In genomic region chr9:90064248-90064647, GRCh38 we compare ENCODE assay signal across 21 cellular contexts.
"Had no signal": no experiment of that assay in that cellular context is flagged by ENCODE, and none has a peak within 500 bp of the region (broad histone marks: within the 10 kb centered on the region; RNA-seq: fewer than 3 reads in every experiment).

No MANE protein-coding gene starts in this region.

- H3K27ac ChIP-seq: cardiac muscle cell, esophagus squamous epithelium, neural progenitor cell, psoas muscle, stomach, upper lobe of left lung had no signal

- ATAC-seq: left cardiac atrium, psoas muscle, right cardiac atrium, T-helper 17 cell had no signal

- H3K4me3 Mint-ChIP-seq: activated CD4-positive, alpha-beta memory T cell treated with anti-CD3 and anti-CD28 coated beads for 36 hours; activated naive CD8-positive, alpha-beta T cell; activated T-helper 1 cell treated with anti-CD3 and anti-CD28 coated beads, Interleukin-12 subunit alpha, Interleukin-12 subunit beta, Interleukin-2, Interleukin-4 antibody, amounts not matched to agents 30 ng/mL and 10 ng/mL and 1 ng/mL, durations not matched to agents 14 hours and 24 hours and 36 hours; naive B cell; neural progenitor cell; T-helper 17 cell had no signal

- H3K4me3 ChIP-seq: cardiac muscle cell, esophagus squamous epithelium, neural progenitor cell, psoas muscle, stomach, upper lobe of left lung had no signal

- H3K4me1 Mint-ChIP-seq: naive B cell, neural progenitor cell had no signal

- H3K9me3 Mint-ChIP-seq: activated CD4-positive, alpha-beta memory T cell treated with anti-CD3 and anti-CD28 coated beads for 36 hours; activated T-helper 1 cell treated with anti-CD3 and anti-CD28 coated beads, Interleukin-12 subunit alpha, Interleukin-12 subunit beta, Interleukin-2, Interleukin-4 antibody, amounts not matched to agents 30 ng/mL and 10 ng/mL and 1 ng/mL, durations not matched to agents 14 hours and 24 hours and 36 hours; naive B cell; neural progenitor cell had no signal

- H3K36me3 ChIP-seq: cardiac muscle cell, esophagus squamous epithelium, neural progenitor cell, stomach, upper lobe of left lung had no signal

- H3K27ac Mint-ChIP-seq: activated CD4-positive, alpha-beta memory T cell treated with anti-CD3 and anti-CD28 coated beads for 36 hours; activated naive CD8-positive, alpha-beta T cell; activated T-helper 1 cell treated with anti-CD3 and anti-CD28 coated beads, Interleukin-12 subunit alpha, Interleukin-12 subunit beta, Interleukin-2, Interleukin-4 antibody, amounts not matched to agents 30 ng/mL and 10 ng/mL and 1 ng/mL, durations not matched to agents 14 hours and 24 hours and 36 hours; naive B cell; neural progenitor cell had no signal

- H3K27me3 ChIP-seq: cardiac muscle cell, esophagus squamous epithelium, neural progenitor cell, stomach, upper lobe of left lung had no signal

- DNase-seq: activated CD4-positive, alpha-beta memory T cell treated with anti-CD3 and anti-CD28 coated beads for 36 hours; activated T-cell treated with anti-CD3 and anti-CD28 coated beads for 4 hours; amygdala; dermis blood vessel endothelial cell; effector memory CD4-positive, alpha-beta T cell; esophagus squamous epithelium; left cardiac atrium; mammary epithelial cell; naive B cell; psoas muscle; right cardiac atrium; small intestine; stimulated activated CD4-positive, alpha-beta T cell treated with anti-CD3 and anti-CD28 coated beads, Interleukin-15, amount 100 ng/mL, for 24 hours; stimulated activated CD4-positive, alpha-beta T cell treated with anti-CD3 and anti-CD28 coated beads, Interleukin-2, amount 100 ng/mL, for 48 hours; stomach; T-helper 17 cell had no signal

- H3K9me3 ChIP-seq: esophagus squamous epithelium, psoas muscle, stomach, upper lobe of left lung had no signal

- H3K36me3 Mint-ChIP-seq: activated CD4-positive, alpha-beta memory T cell treated with anti-CD3 and anti-CD28 coated beads for 36 hours; activated naive CD8-positive, alpha-beta T cell; naive B cell; neural progenitor cell had no signal

- H3K4me1 ChIP-seq: neural progenitor cell, psoas muscle, upper lobe of left lung had no signal
